Comparison of ENCODE assay signal across 19 cellular contexts in the genomic region with DNA sequence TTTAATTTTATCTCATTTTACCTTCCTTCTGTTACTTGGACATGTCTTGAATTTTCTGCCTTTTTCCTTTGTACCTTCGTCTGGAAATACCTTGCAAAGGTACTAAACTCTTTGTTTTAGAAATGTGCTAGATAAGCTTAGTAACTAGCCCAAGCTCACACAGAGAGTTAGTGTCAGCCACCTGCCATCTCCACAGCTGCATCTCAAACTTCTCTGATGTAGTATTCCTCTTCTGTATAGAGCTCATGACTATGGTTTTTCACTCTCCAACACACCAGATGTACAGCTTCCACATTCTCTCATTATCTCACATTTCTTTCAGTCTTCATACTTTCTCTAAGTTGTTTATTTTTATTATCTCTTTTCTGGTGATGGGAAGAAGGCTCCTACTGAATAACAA.
"Had no signal": no experiment of that assay in that cellular context is flagged by ENCODE, and none has a peak within 500 bp of the region (broad histone marks: within the 10 kb centered on the region; RNA-seq: fewer than 3 reads in every experiment).

No MANE protein-coding gene starts in this region.

- H3K27ac ChIP-seq: HL-60, RWPE1 had no signal

- DNase-seq: KBM-7, MV-4-11, NCI-H1048, NCI-H1105, NCI-H1417, NCI-H1436 treated with DMSO at 0.1 percent for 48 hours, NCI-H1694 treated with DMSO at 0.1 percent for 48 hours, NCI-H1930, NCI-H2081, NCI-H2107, NCI-H2227 treated with DMSO at 0.1 percent for 48 hours, NCI-H524, NCI-H526 treated with DMSO at 0.1 percent for 48 hours, NCI-H748 treated with DMSO at 0.1 percent for 48 hours, SHP77, SK-N-SH, SW 1271 had no signal

- H3K4me2 ChIP-seq: SK-N-SH had no signal

- H3K9me3 ChIP-seq: SK-N-SH had no signal

- H3K9ac ChIP-seq: SK-N-SH had no signal
